20 cellular contexts compared by ENCODE assay signal in the genomic region with DNA sequence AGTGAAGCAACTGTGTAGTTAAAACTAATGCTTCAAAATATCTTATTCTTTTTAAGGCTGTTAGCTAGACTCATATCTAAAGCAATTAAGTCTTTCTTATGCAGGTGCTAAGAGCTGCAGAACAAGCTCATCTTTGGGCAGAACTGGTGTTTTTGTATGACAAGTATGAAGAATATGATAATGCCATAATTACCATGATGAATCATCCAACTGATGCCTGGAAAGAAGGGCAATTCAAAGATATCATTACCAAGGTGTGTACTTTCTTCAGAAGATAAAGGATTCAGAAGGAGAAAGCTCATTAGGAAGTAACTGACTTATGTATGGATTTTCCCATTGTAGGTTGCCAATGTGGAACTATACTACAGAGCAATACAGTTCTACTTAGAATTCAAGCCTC.
"Had no signal": no experiment of that assay in that cellular context is flagged by ENCODE, and none has a peak within 500 bp of the region (broad histone marks: within the 10 kb centered on the region; RNA-seq: fewer than 3 reads in every experiment).

No MANE protein-coding gene starts in this region.

- H3K9me3 ChIP-seq: breast epithelium, heart right ventricle, lower lobe of right lung, sigmoid colon, spleen had no signal

- H3K9me3 Mint-ChIP-seq: activated B cell treated with CpG ODN at 0.5 μM for 24 hours; activated naive CD8-positive, alpha-beta T cell treated with anti-CD3 and anti-CD28 coated beads, Interleukin-2, amount 10 ng/mL, durations not matched to agents 7 days and 5 days; naive thymus-derived CD4-positive, alpha-beta T cell; neural crest cell had no signal

- H3K4me1 Mint-ChIP-seq: activated B cell treated with CpG ODN at 0.5 μM for 24 hours; activated naive CD8-positive, alpha-beta T cell treated with anti-CD3 and anti-CD28 coated beads, Interleukin-2, amount 10 ng/mL, durations not matched to agents 7 days and 5 days; neural crest cell had no signal

- H3K4me3 Mint-ChIP-seq: activated B cell treated with CpG ODN at 0.5 μM for 24 hours; activated CD8-positive, alpha-beta T cell treated with anti-CD3 and anti-CD28 coated beads, Interleukin-2, amount 10 ng/mL, durations not matched to agents 7 days and 5 days; activated naive CD8-positive, alpha-beta T cell treated with anti-CD3 and anti-CD28 coated beads, Interleukin-2, amount 10 ng/mL, durations not matched to agents 7 days and 5 days; naive thymus-derived CD4-positive, alpha-beta T cell; neural crest cell; T-helper 17 cell had no signal

- H3K4me1 ChIP-seq: breast epithelium, lower lobe of right lung had no signal

- H3K27me3 ChIP-seq: breast epithelium, heart right ventricle, sigmoid colon, spleen had no signal

- H3K4me3 ChIP-seq: breast epithelium, heart right ventricle, lower lobe of right lung, sigmoid colon, spleen had no signal

- H3K27ac Mint-ChIP-seq: activated B cell treated with CpG ODN at 0.5 μM for 24 hours; activated CD8-positive, alpha-beta T cell treated with anti-CD3 and anti-CD28 coated beads, Interleukin-2, amount 10 ng/mL, durations not matched to agents 7 days and 5 days; activated naive CD8-positive, alpha-beta T cell treated with anti-CD3 and anti-CD28 coated beads, Interleukin-2, amount 10 ng/mL, durations not matched to agents 7 days and 5 days; T-helper 17 cell had no signal

- H3K27ac ChIP-seq: breast epithelium, heart right ventricle, lower lobe of right lung, sigmoid colon, spleen had no signal

- ATAC-seq: activated CD8-positive, alpha-beta T cell treated with anti-CD3 and anti-CD28 coated beads, Interleukin-2, amount 10 ng/mL, durations not matched to agents 7 days and 5 days; heart right ventricle; left lobe of liver; lower lobe of right lung; naive thymus-derived CD4-positive, alpha-beta T cell; T-helper 17 cell had no signal

- H3K27me3 Mint-ChIP-seq: activated B cell treated with CpG ODN at 0.5 μM for 24 hours; activated naive CD8-positive, alpha-beta T cell treated with anti-CD3 and anti-CD28 coated beads, Interleukin-2, amount 10 ng/mL, durations not matched to agents 7 days and 5 days; naive thymus-derived CD4-positive, alpha-beta T cell; T-helper 17 cell had no signal

- DNase-seq: activated B cell treated with CpG ODN at 0.5 μM for 24 hours; activated CD4-positive, alpha-beta T cell treated with anti-CD3 and anti-CD28 coated beads for 48 hours; activated CD8-positive, alpha-beta T cell treated with anti-CD3 and anti-CD28 coated beads, Interleukin-2, amount 10 ng/mL, durations not matched to agents 7 days and 5 days; activated naive CD8-positive, alpha-beta T cell treated with anti-CD3 and anti-CD28 coated beads, Interleukin-2, amount 10 ng/mL, durations not matched to agents 7 days and 5 days; amniotic stem cell; cortex of kidney; heart right ventricle; lower lobe of right lung; mesendoderm; naive thymus-derived CD4-positive, alpha-beta T cell; retina; sigmoid colon; spleen; stimulated activated CD4-positive, alpha-beta T cell treated with anti-CD3 and anti-CD28 coated beads, Interleukin-4, amount 100 ng/mL, for 24 hours; stimulated activated naive CD4-positive, alpha-beta T cell treated with Interleukin-2 at 50 U/mL for 16 hours; SW 1271; T-helper 17 cell had no signal
